18 cellular contexts compared by ENCODE assay signal in genomic region chr3:115494826-115495225, GRCh38.
"Had no signal": no experiment of that assay in that cellular context is flagged by ENCODE, and none has a peak within 500 bp of the region (broad histone marks: within the 10 kb centered on the region; RNA-seq: fewer than 3 reads in every experiment).

No MANE protein-coding gene starts in this region.

- H3K27ac Mint-ChIP-seq: activated CD4-positive, alpha-beta memory T cell treated with anti-CD3 and anti-CD28 coated beads, Interleukin-2, amount 10 ng/mL, durations not matched to agents 7 days and 5 days; activated CD8-positive, alpha-beta memory T cell treated with anti-CD3 and anti-CD28 coated beads, Interleukin-2, amount 10 ng/mL, durations not matched to agents 7 days and 5 days; activated naive CD8-positive, alpha-beta T cell; endodermal cell; natural killer cell treated with Interleukin-12 subunit alpha and Interleukin-12 subunit beta and Interleukin-15 and Interleukin-18, amount 100 ng/mL, for 72 hours had no signal

- H3K4me3 Mint-ChIP-seq: activated CD4-positive, alpha-beta memory T cell treated with anti-CD3 and anti-CD28 coated beads, Interleukin-2, amount 10 ng/mL, durations not matched to agents 7 days and 5 days; activated CD8-positive, alpha-beta memory T cell treated with anti-CD3 and anti-CD28 coated beads, Interleukin-2, amount 10 ng/mL, durations not matched to agents 7 days and 5 days; activated naive CD8-positive, alpha-beta T cell; endodermal cell; natural killer cell treated with Interleukin-12 subunit alpha and Interleukin-12 subunit beta and Interleukin-15 and Interleukin-18, amount 100 ng/mL, for 72 hours had no signal

- DNase-seq: activated CD4-positive, alpha-beta memory T cell treated with anti-CD3 and anti-CD28 coated beads, Interleukin-2, amount 10 ng/mL, durations not matched to agents 7 days and 5 days; activated CD4-positive, alpha-beta T cell treated with anti-CD3 and anti-CD28 coated beads for 48 hours; activated CD4-positive, CD25-positive, alpha-beta regulatory T cell; activated CD8-positive, alpha-beta memory T cell treated with anti-CD3 and anti-CD28 coated beads, Interleukin-2, amount 10 ng/mL, durations not matched to agents 7 days and 5 days; endodermal cell; foreskin fibroblast; hypothalamus; islet precursor cell; left colon; lower lobe of right lung; posterior cingulate gyrus; sigmoid colon; stimulated activated naive CD4-positive, alpha-beta T cell; T1000; upper lobe of right lung had no signal

- FAIRE-seq: colon had no signal

- H3K36me3 Mint-ChIP-seq: activated CD8-positive, alpha-beta memory T cell treated with anti-CD3 and anti-CD28 coated beads, Interleukin-2, amount 10 ng/mL, durations not matched to agents 7 days and 5 days; activated naive CD8-positive, alpha-beta T cell; natural killer cell treated with Interleukin-12 subunit alpha and Interleukin-12 subunit beta and Interleukin-15 and Interleukin-18, amount 100 ng/mL, for 72 hours had no signal

- H3K9me3 Mint-ChIP-seq: activated CD4-positive, alpha-beta memory T cell treated with anti-CD3 and anti-CD28 coated beads, Interleukin-2, amount 10 ng/mL, durations not matched to agents 7 days and 5 days; endodermal cell; natural killer cell treated with Interleukin-12 subunit alpha and Interleukin-12 subunit beta and Interleukin-15 and Interleukin-18, amount 100 ng/mL, for 72 hours had no signal

- H3K4me1 Mint-ChIP-seq: activated CD4-positive, alpha-beta memory T cell treated with anti-CD3 and anti-CD28 coated beads, Interleukin-2, amount 10 ng/mL, durations not matched to agents 7 days and 5 days; activated CD8-positive, alpha-beta memory T cell treated with anti-CD3 and anti-CD28 coated beads, Interleukin-2, amount 10 ng/mL, durations not matched to agents 7 days and 5 days; endodermal cell had no signal
